In the genomic region with DNA sequence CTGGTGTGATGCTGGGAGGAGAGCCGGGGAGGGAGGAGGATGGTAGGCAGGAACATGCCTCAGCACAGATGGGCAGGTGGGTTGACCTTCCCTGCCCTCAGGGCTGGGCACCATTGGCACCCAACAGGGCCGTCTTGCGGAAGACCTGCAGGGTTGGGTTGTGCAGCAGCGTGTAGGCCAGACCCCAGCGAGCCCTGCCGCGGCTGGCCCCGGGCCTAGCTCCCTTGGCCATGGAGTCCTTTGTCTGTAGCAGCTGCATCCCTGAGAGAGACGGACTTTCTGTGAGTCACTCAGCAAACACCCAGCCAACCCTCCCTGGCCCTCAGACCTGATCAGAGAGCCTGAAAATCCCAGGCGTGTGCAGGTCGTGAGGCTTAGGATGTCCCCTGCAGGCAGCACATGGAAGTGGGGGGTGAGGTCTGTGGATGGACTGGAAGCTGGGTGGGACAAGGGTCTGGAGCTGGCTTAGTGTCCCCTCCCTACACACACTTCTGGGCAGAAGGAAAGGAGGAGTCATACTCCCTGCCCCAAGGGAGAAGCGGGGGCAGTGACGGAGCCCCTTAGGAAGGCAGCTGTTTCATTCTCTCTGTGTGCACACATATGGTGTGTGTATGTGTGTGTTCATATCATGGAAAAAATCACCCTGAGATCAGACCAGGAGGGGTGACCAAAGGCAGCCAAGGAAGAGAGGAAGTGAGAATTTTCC, we compare ENCODE assay signal across 1 cellular context.
TF ChIP-seq lines count a peak whose summit lies in the region.

No MANE protein-coding gene starts in this region.

TF ChIP-seq in endothelial cell of umbilical vein, 7 proteins besides CTCF, POLR2A, EP300 and RAD21:
- TF ChIP-seq GATA2 (IDR thresholded peaks at IDR 0.05; ENCODE audit: insufficient read depth, insufficient read length, low read depth, low read length), result peak; percentile 62
- TF ChIP-seq MYC (IDR thresholded peaks at IDR 0.05; ENCODE audit: low read depth, low read length), result no peak
